ENCODE assay signal across 2 cellular contexts in genomic region chrX:49344496-49345175, GRCh38. TPM values are rescaled to one million over a fixed set of nuclear protein-coding genes. Genes with fewer than 3 reads are reported as not detected.
"Had no signal": no experiment of that assay in that cellular context is flagged by ENCODE, and none has a peak within 500 bp of the region (broad histone marks: within the 10 kb centered on the region; RNA-seq: fewer than 3 reads in every experiment).

No MANE protein-coding gene starts in this region.

RNA-seq across cellular contexts. Expression of gene GAGE13, which starts 13.3 kb away (rescaled TPM):
- total RNA-seq: G401, GM12878 had no signal

RNA-seq across cellular contexts. Expression of gene GAGE12J, which starts 22.8 kb away (rescaled TPM):
- total RNA-seq: G401, GM12878 had no signal

RNA-seq across cellular contexts. Expression of gene GAGE10, which starts 41.2 kb away (rescaled TPM):
- total RNA-seq: G401, GM12878 had no signal
